8 cellular contexts compared by ENCODE assay signal in the genomic region with DNA sequence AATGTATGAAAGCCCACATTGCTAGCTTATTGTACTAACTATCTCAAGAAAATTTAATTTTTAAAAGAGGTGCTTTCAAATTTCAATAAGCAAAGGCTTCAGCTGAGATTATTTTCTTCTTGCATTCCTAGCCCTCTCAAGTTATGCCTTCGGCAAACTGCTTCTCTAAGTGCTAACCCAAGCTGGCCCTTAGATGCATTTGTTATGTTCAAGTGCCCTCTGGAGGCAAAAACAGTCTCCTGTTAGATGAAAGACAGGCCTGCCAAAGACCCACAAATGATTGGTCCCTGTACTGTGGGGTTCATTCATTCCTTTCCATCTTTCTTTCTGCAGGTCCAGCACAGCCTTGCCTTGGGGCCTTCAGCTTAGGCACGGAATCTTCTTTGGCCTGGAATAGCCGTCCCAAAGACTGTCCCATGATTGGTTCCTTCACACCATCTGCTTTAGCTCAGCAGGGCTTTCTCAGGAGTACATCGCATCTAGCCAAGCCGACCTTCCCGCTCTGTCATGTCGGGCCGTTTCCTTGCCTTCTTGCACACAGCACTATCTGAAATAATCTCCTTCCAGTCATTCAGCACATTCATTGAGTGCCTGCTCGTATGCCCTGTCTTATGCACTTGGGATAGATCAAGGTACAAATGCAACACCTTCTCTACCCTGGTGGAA. TPM values are rescaled to one million over a fixed set of nuclear protein-coding genes. Genes with fewer than 3 reads are reported as not detected.
A peak's percentile ranks its signal among the peaks of the same experiment; 100 is the strongest.
DNase-seq lines count a peak whose midpoint lies in the region; ATAC-seq and TF ChIP-seq lines count a peak whose summit lies in the region.

No MANE protein-coding gene starts in this region.

- peaks cover 9 to 54% (median 46%) of the 10 kb centered on the region in 7 donors for H3K9me3 Mint-ChIP-seq in naive B cell

- peaks cover 11 to 19% of the 10 kb centered on the region in 2 donors for H3K36me3 Mint-ChIP-seq in naive B cell

- no peaks in the 10 kb centered on the region for H3K4me1 ChIP-seq in colonic mucosa

- H3K4me1 Mint-ChIP-seq in naive B cell, result peaks cover 20 to 30% (median 25%) of the 10 kb centered on the region in 3 donors

- H3K4me3 ChIP-seq in colonic mucosa, result no peak overlapping the region

- peak overlapping the region in 1 of 6 donors; percentile 54 for H3K27ac Mint-ChIP-seq in naive B cell

- ATAC-seq in GM21381 (IDR thresholded peaks at IDR 0.05; ENCODE audit: unreplicated experiment), result peak; percentile 65
- ATAC-seq in HG03520 (IDR thresholded peaks at IDR 0.05; ENCODE audit: unreplicated experiment), result peak; percentile 78
- no peak for ATAC-seq in naive B cell (ENCODE audit: low read depth in 2 of 2)

- no peak overlapping the region for H3K9ac ChIP-seq in colonic mucosa (ENCODE audit: low read depth in 2 of 2, low read length in 2 of 2)

- intact Hi-C loops in colonic mucosa (cut with DNase I), result no loop called here

- peak overlapping the region; percentile 73 to 94 (median 84) for H3K4me3 Mint-ChIP-seq in naive B cell

- no peaks in the 10 kb centered on the region for H3K36me3 ChIP-seq in colonic mucosa

- H3K9me3 ChIP-seq in colonic mucosa, result no peaks in the 10 kb centered on the region

- no peak overlapping the region for H3K27ac ChIP-seq in colonic mucosa

- no peaks in the 10 kb centered on the region for H3K27me3 ChIP-seq in colonic mucosa

- H3K27me3 Mint-ChIP-seq in naive B cell, result peaks cover 11 to 47% (median 24%) of the 10 kb centered on the region in 3 donors

- peak; percentile 4 for DNase-seq in activated CD4-positive, CD25-positive, alpha-beta regulatory T cell treated with anti-CD3 and anti-CD28 coated beads, Interleukin-2, amount 50 U/mL, for 16 hours (ENCODE audit: low read depth, low spot score)
- no peak for DNase-seq in activated CD4-positive, CD25-positive, alpha-beta regulatory T cell treated with anti-CD3 and anti-CD28 coated beads, Interleukin-2, amount 50 U/mL, for 72 hours
- DNase-seq in SHP77 (lab: John Stamatoyannopoulos, UW), result peak; percentile 25 to 47
- no peak for DNase-seq in colonic mucosa
- DNase-seq in naive B cell, result no peak
- DNase-seq in effector CD8-positive, alpha-beta T cell (lab: John Stamatoyannopoulos, UW), result no peak

- peak; percentile 56 for TF ChIP-seq CTCF in colonic mucosa (IDR thresholded peaks at IDR 0.05)

RNA-seq across cellular contexts. Expression of a gene that starts 26.4 kb away (rescaled TPM):
- total RNA-seq in colonic mucosa, result under 1 TPM in 1 of 2 donors, not detected in 1; 0.15 TPM
- polyA plus RNA-seq in naive B cell (ENCODE audit: low read depth in 6 of 6), result not detected

RNA-seq across cellular contexts. Expression of a gene that starts 45.7 kb away (rescaled TPM):
- 10 to 100 TPM; 23.8 to 34.1 TPM for total RNA-seq in colonic mucosa
- polyA plus RNA-seq in naive B cell (ENCODE audit: low read depth in 6 of 6), result 10 to 100 TPM in 4 of 6 donors, 1 to 10 TPM in 2; 9.4 to 20.9 (median 10.8) TPM

Comparison
In these comparisons a context has a peak if more than half of its experiments do, and no peak if none do; other contexts are left out.
1. DNase-seq: peak in activated CD4-positive, CD25-positive, alpha-beta regulatory T cell treated with anti-CD3 and anti-CD28 coated beads, Interleukin-2, amount 50 U/mL, for 16 hours (single experiment) and SHP77 (2 of 2); none in activated CD4-positive, CD25-positive, alpha-beta regulatory T cell treated with anti-CD3 and anti-CD28 coated beads, Interleukin-2, amount 50 U/mL, for 72 hours (single experiment), colonic mucosa (single experiment), naive B cell (single experiment) and effector CD8-positive, alpha-beta T cell (single experiment).
2. ATAC-seq: peak in GM21381 (single experiment) and HG03520 (single experiment); none in naive B cell (0 of 2).